In the genomic region with DNA sequence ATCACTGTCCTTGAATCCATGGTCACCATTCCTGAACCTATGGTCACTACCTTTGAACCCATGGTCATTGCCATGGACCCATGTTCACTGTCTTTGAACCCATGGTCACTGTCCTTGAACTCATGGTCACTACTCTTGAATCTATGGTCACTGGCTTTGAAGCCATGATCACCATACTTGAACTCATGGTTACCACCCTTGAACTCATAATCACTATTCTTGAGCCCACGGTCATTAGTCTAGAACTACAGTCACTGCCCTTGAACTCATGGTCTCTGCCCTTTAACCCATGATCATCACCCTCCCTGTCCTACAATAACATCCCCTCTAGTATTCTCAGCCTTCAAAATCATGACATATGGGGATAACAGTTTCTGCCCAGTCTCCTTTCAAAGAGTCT, we compare ENCODE assay signal across 23 cellular contexts.
DNase-seq lines count a peak whose midpoint lies in the region; ATAC-seq, FAIRE-seq and TF ChIP-seq lines count a peak whose summit lies in the region.
"Had no signal": no experiment of that assay in that cellular context is flagged by ENCODE, and none has a peak within 500 bp of the region (broad histone marks: within the 10 kb centered on the region; RNA-seq: fewer than 3 reads in every experiment).

No MANE protein-coding gene starts in this region.

- DNase-seq in H9, result no peak
- DNase-seq in stimulated activated effector memory CD8-positive, alpha-beta T cell treated with anti-CD3 and anti-CD28 coated beads, Interleukin-12 subunit alpha, Interleukin-12 subunit beta, amount 100 ng/mL, for 72 hours (ENCODE audit: low spot score in 2 of 2), result no peak
- DNase-seq in small intestine, result no peak
- no peak for DNase-seq in osteocyte (ENCODE audit: extremely low spot score, unreplicated experiment)
- DNase-seq: 8988T; ACHN; BE2C; C1 segment of cervical spinal cord; Caco-2; Calu3; CD4-positive, alpha-beta memory T cell; CD4-positive, CD25-positive, alpha-beta regulatory T cell; DMS79 treated with DMSO at 0.1 percent for 48 hours; GF-D8 had no signal

- H2BK15ac ChIP-seq in H9 (ENCODE audit: low read depth, low read length), result no peak overlapping the region

- peaks cover 25 to 38% of the 10 kb centered on the region in 2 experiments for H3K9me3 Mint-ChIP-seq in H9
- peaks cover 4% of the 10 kb centered on the region for H3K9me3 Mint-ChIP-seq in stimulated activated effector memory CD8-positive, alpha-beta T cell treated with anti-CD3 and anti-CD28 coated beads, Interleukin-12 subunit alpha, Interleukin-12 subunit beta, amount 100 ng/mL, for 72 hours
- peaks cover 10% of the 10 kb centered on the region for H3K9me3 Mint-ChIP-seq in osteocyte (ENCODE audit: unreplicated experiment)

- no peak overlapping the region for H3K4me3 ChIP-seq in liver (ENCODE audit: low read depth in 1 of 3, low read length in 3 of 3)
- no peak overlapping the region for H3K4me3 ChIP-seq in small intestine (ENCODE audit: low read depth in 1 of 2, low read length in 2 of 2)
- H3K4me3 ChIP-seq: BLaER1 had no signal

- ATAC-seq in stimulated activated effector memory CD8-positive, alpha-beta T cell treated with anti-CD3 and anti-CD28 coated beads, Interleukin-12 subunit alpha, Interleukin-12 subunit beta, amount 100 ng/mL, for 72 hours, result peak; percentile 11
- no peak for ATAC-seq in activated CD4-positive, CD25-positive, alpha-beta regulatory T cell treated with anti-CD3 and anti-CD28 coated beads, Interleukin-2, amount 50 U/mL, for 24 hours

- no peak overlapping the region for H2AK5ac ChIP-seq in H9 (ENCODE audit: insufficient read length, low read length)

- H3K27ac ChIP-seq in H9 (ENCODE audit: insufficient read length, low read depth, low read length) (no peak overlapping the region), liver (ENCODE audit: low read depth in 1 of 2, low read length in 2 of 2) (no peak overlapping the region), small intestine (ENCODE audit: low read depth in 1 of 2, low read length in 1 of 2) (no peak overlapping the region)
- H3K27ac ChIP-seq: BLaER1 had no signal

- TF ChIP-seq CTCF in H9 (conservative IDR thresholded peaks at IDR 0.05) (no peak), liver (IDR thresholded peaks at IDR 0.05; ENCODE audit: low read depth, low read length, missing input control) (no peak), osteocyte (IDR thresholded peaks at IDR 0.05) (no peak)

- H3K36me3 ChIP-seq in liver (ENCODE audit: control insufficient read depth in 4 of 4, insufficient read depth in 3 of 4, low read depth in 1 of 4, low read length in 3 of 4) (no peaks in the 10 kb centered on the region), small intestine (ENCODE audit: control insufficient read depth in 2 of 2, insufficient read depth in 2 of 2, low read length in 2 of 2) (no peaks in the 10 kb centered on the region)
- H3K36me3 ChIP-seq: BE2C, BLaER1 had no signal

- no peak overlapping the region for H3T11ph ChIP-seq in H9 (ENCODE audit: low read length)

- no peaks in the 10 kb centered on the region for H3K23me2 ChIP-seq in H9 (ENCODE audit: insufficient read length, low read depth, low read length, poor library complexity, severe bottlenecking)

- H3K4me3 Mint-ChIP-seq in H9 (no peak overlapping the region), osteocyte (ENCODE audit: unreplicated experiment) (no peak overlapping the region)
- H3K4me3 Mint-ChIP-seq in stimulated activated effector memory CD8-positive, alpha-beta T cell treated with anti-CD3 and anti-CD28 coated beads, Interleukin-12 subunit alpha, Interleukin-12 subunit beta, amount 100 ng/mL, for 72 hours, result no peak overlapping the region
- H3K4me3 Mint-ChIP-seq: CD14-positive monocyte; CD4-positive, alpha-beta memory T cell; CD4-positive, CD25-positive, alpha-beta regulatory T cell had no signal

- no peak overlapping the region for H2BK20ac ChIP-seq in H9 (ENCODE audit: low read depth, low read length, poor library complexity, severe bottlenecking)

- H3K4ac ChIP-seq in H9 (ENCODE audit: low read depth, low read length), result no peak overlapping the region

- H3K4me1 Mint-ChIP-seq in H9 (peaks cover 19 to 25% of the 10 kb centered on the region in 2 experiments), osteocyte (ENCODE audit: unreplicated experiment) (peaks cover 6% of the 10 kb centered on the region)
- H3K4me1 Mint-ChIP-seq in stimulated activated effector memory CD8-positive, alpha-beta T cell treated with anti-CD3 and anti-CD28 coated beads, Interleukin-12 subunit alpha, Interleukin-12 subunit beta, amount 100 ng/mL, for 72 hours, result no peaks in the 10 kb centered on the region
- H3K4me1 Mint-ChIP-seq: CD14-positive monocyte; CD4-positive, alpha-beta memory T cell; CD4-positive, CD25-positive, alpha-beta regulatory T cell had no signal

- H3K9me3 ChIP-seq in H9 (ENCODE audit: control insufficient read depth, low read depth, low read length) (no peaks in the 10 kb centered on the region), liver (ENCODE audit: control insufficient read depth in 4 of 4, low read length in 3 of 4) (no peaks in the 10 kb centered on the region), small intestine (ENCODE audit: control insufficient read depth, low read depth) (no peaks in the 10 kb centered on the region)
- H3K9me3 ChIP-seq: BE2C had no signal

- H3K27me3 ChIP-seq in H9 (ENCODE audit: insufficient read depth, low read length) (no peaks in the 10 kb centered on the region), liver (ENCODE audit: control insufficient read depth in 4 of 4, insufficient read depth in 4 of 4, low read length in 3 of 4) (no peaks in the 10 kb centered on the region), small intestine (ENCODE audit: control insufficient read depth in 2 of 2, insufficient read depth in 2 of 2, low read length in 2 of 2) (no peaks in the 10 kb centered on the region)
- H3K27me3 ChIP-seq: BE2C, BLaER1 had no signal

- H2AFZ ChIP-seq in H9 (ENCODE audit: low read length), result no peak overlapping the region

- no peak overlapping the region for H2BK120ac ChIP-seq in H9 (ENCODE audit: low read depth, low read length, poor library complexity, severe bottlenecking)

- H3K4me1 ChIP-seq in H9 (ENCODE audit: insufficient read depth, low read length), result peaks cover 4% of the 10 kb centered on the region
- no peaks in the 10 kb centered on the region for H3K4me1 ChIP-seq in liver (ENCODE audit: control insufficient read depth in 4 of 4, insufficient read depth in 4 of 4, low read length in 3 of 4)
- no peaks in the 10 kb centered on the region for H3K4me1 ChIP-seq in small intestine (ENCODE audit: control insufficient read depth in 2 of 2, insufficient read depth in 1 of 2, low read depth in 1 of 2, low read length in 1 of 2)
- H3K4me1 ChIP-seq: BE2C, BLaER1, Caco-2 had no signal

- H3K79me1 ChIP-seq in H9 (ENCODE audit: insufficient read depth, low read depth, low read length, poor library complexity, severe bottlenecking), result no peaks in the 10 kb centered on the region

- no peak overlapping the region for H3K23ac ChIP-seq in H9 (ENCODE audit: insufficient read length, low read depth, low read length)

- no peak overlapping the region for H3K4me2 ChIP-seq in H9 (ENCODE audit: insufficient read depth, insufficient read length, low read length)
- H3K4me2 ChIP-seq: BLaER1 had no signal

- peaks cover 26 to 33% (median 32%) of the 10 kb centered on the region in 3 experiments for H3K36me3 Mint-ChIP-seq in H9 (ENCODE audit: insufficient read depth in 1 of 3, low read depth in 3 of 3)
- H3K36me3 Mint-ChIP-seq in stimulated activated effector memory CD8-positive, alpha-beta T cell treated with anti-CD3 and anti-CD28 coated beads, Interleukin-12 subunit alpha, Interleukin-12 subunit beta, amount 100 ng/mL, for 72 hours, result no peaks in the 10 kb centered on the region
- H3K36me3 Mint-ChIP-seq in osteocyte (ENCODE audit: unreplicated experiment), result peaks cover 3% of the 10 kb centered on the region
- H3K36me3 Mint-ChIP-seq: CD14-positive monocyte; CD4-positive, alpha-beta memory T cell; CD4-positive, CD25-positive, alpha-beta regulatory T cell had no signal

- no peak overlapping the region for H2BK5ac ChIP-seq in H9 (ENCODE audit: insufficient read length, low read length)

- H2BK12ac ChIP-seq in H9 (ENCODE audit: insufficient read length, low read depth, low read length), result no peak overlapping the region

- H4K20me1 ChIP-seq in H9 (ENCODE audit: control insufficient read depth, insufficient read depth, insufficient read length), result no peaks in the 10 kb centered on the region
- H4K20me1 ChIP-seq: BLaER1 had no signal

- H4K91ac ChIP-seq in H9 (ENCODE audit: insufficient read length, low read depth, low read length), result no peak overlapping the region

- no CpG with 5 or more reads among the region's 1 CpG for WGBS in H9 (ENCODE audit: extremely low coverage, insufficient read length, low lambda C conversion rate)
- 83% methylated on average over 1 of the region's 1 CpG for WGBS in liver
- WGBS in small intestine, 3 donors, result 58 to 91% (median 75%) methylated on average over 1 of the region's 1 CpG

- no peak overlapping the region for H4K8ac ChIP-seq in H9 (replicated peaks; ENCODE audit: insufficient read length, low read depth, low read length)

- no peak overlapping the region for H3K18ac ChIP-seq in H9 (ENCODE audit: insufficient read length, low read depth, low read length)

- H3K27me3 Mint-ChIP-seq in H9 (ENCODE audit: low read depth) (peaks cover 9% of the 10 kb centered on the region), osteocyte (ENCODE audit: unreplicated experiment) (peaks cover 37% of the 10 kb centered on the region)
- H3K27me3 Mint-ChIP-seq: CD4-positive, CD25-positive, alpha-beta regulatory T cell had no signal

- TF ChIP-seq RAD21 in liver (IDR thresholded peaks at IDR 0.05), result no peak

- H4K5ac ChIP-seq in H9 (ENCODE audit: insufficient read length, low read depth, low read length), result peak overlapping the region; percentile 21

- H3K9ac ChIP-seq in H9 (ENCODE audit: extremely low read depth, insufficient read length, low read length) (no peak overlapping the region), liver (ENCODE audit: low read depth in 1 of 2, low read length in 2 of 2) (no peak overlapping the region)
- H3K9ac ChIP-seq: BLaER1 had no signal

- no peak overlapping the region for H3K56ac ChIP-seq in H9 (ENCODE audit: insufficient read length, low read depth, low read length)

- no peaks in the 10 kb centered on the region for H3K79me2 ChIP-seq in H9 (ENCODE audit: insufficient read depth, low read length)

- H3K27ac Mint-ChIP-seq in H9, result no peak overlapping the region
- no peak overlapping the region for H3K27ac Mint-ChIP-seq in stimulated activated effector memory CD8-positive, alpha-beta T cell treated with anti-CD3 and anti-CD28 coated beads, Interleukin-12 subunit alpha, Interleukin-12 subunit beta, amount 100 ng/mL, for 72 hours
- no peak overlapping the region for H3K27ac Mint-ChIP-seq in osteocyte (ENCODE audit: unreplicated experiment)
- H3K27ac Mint-ChIP-seq: CD14-positive monocyte; CD4-positive, alpha-beta memory T cell; CD4-positive, CD25-positive, alpha-beta regulatory T cell had no signal

- no peak overlapping the region for H3K14ac ChIP-seq in H9 (ENCODE audit: insufficient read depth, low read length)

- FAIRE-seq in small intestine (lab: Jason Lieb, UNC), result no peak
- FAIRE-seq: A204.1, D721Med, G401.6, GM12891, GM19239 had no signal

TF ChIP-seq in liver, 16 proteins besides CTCF, POLR2A, EP300 and RAD21 (continues in another document):
- TF ChIP-seq FOXA1 (IDR thresholded peaks at IDR 0.05), result no peak
- no peak for TF ChIP-seq FOXA2 (IDR thresholded peaks at IDR 0.05)
